Comparison of ENCODE assay signal across 8 cellular contexts in the genomic region with DNA sequence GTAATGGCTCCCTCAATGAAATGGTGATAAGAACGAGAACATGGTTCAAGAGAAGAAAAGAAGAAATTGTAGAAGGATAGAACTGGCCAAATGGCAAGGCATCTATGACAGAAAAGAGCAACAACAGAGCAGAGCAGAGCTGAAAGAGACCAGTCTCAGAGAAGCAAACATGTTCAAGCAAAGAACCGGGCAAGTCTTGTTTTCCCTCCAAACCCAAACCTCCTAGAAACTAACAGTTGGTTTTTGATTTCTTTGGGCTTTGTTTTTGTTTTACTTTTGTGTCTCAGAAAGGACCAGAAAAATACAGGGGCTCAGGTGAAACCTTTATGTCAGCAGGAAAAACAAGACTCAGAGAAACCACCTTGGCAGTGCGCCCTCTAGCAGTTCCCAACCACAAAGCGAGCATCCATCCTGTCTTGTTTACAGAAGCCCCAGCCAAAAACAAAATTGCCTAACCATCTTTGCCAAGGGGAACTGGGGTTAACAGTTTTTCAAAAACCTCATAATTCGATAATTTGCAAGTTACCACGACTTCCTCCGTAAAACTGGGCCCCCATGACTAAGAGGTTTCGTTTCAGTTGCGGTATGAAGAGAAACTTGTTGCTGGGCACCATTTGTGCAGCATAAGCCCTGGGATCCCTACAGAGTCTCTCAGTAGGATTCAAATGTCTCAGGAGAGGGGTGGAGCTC.
A peak's percentile ranks its signal among the peaks of the same experiment; 100 is the strongest.
DNase-seq lines count a peak whose midpoint lies in the region; ATAC-seq and TF ChIP-seq lines count a peak whose summit lies in the region.

No MANE protein-coding gene starts in this region.

- peak in 1 of 3 donors; percentile 36 for DNase-seq in CD4-positive, CD25-positive, alpha-beta regulatory T cell
- peak; percentile 51 for DNase-seq in GM19240 (ENCODE audit: insufficient read length, low spot score)
- no peak for DNase-seq in NAMALWA (ENCODE audit: low spot score)
- DNase-seq in T1000 (lab: John Stamatoyannopoulos, UW), result no peak
- no peak for DNase-seq in hippocampal formation (lab: John Stamatoyannopoulos, UW)
- no peak for DNase-seq in tibial nerve (ENCODE audit: low spot score in 2 of 2)

- H3K27me3 ChIP-seq in CD4-positive, CD25-positive, alpha-beta regulatory T cell (ENCODE audit: control insufficient read depth, insufficient read depth, low read length), result no peaks in the 10 kb centered on the region
- H3K27me3 ChIP-seq in OCI-LY3 (ENCODE audit: low read depth, low read length) (peaks cover 93% of the 10 kb centered on the region), tibial nerve (no peaks in the 10 kb centered on the region)

- H3K9me3 ChIP-seq in CD4-positive, CD25-positive, alpha-beta regulatory T cell (ENCODE audit: control insufficient read depth in 2 of 2, low read length in 2 of 2), result no peaks in the 10 kb centered on the region
- H3K9me3 ChIP-seq in OCI-LY3 (ENCODE audit: insufficient read depth, low read length) (no peaks in the 10 kb centered on the region), tibial nerve (no peaks in the 10 kb centered on the region)

- H3K9ac ChIP-seq in OCI-LY3 (ENCODE audit: low read length), result no peak overlapping the region

- peak overlapping the region; percentile 21 for H3K4me3 ChIP-seq in CD4-positive, CD25-positive, alpha-beta regulatory T cell (ENCODE audit: low read depth, low read length)
- H3K4me3 ChIP-seq in OCI-LY3 (ENCODE audit: low read length) (peak overlapping the region; percentile 34), tibial nerve (peak overlapping the region in 1 of 4 donors; percentile 0)

- H3K9me3 Mint-ChIP-seq in CD4-positive, CD25-positive, alpha-beta regulatory T cell, result peaks cover under 1 to 7% (median 1%) of the 10 kb centered on the region in 7 donors

- H3K27me3 Mint-ChIP-seq in CD4-positive, CD25-positive, alpha-beta regulatory T cell, result no peaks in the 10 kb centered on the region

- H3K36me3 ChIP-seq in CD4-positive, CD25-positive, alpha-beta regulatory T cell (ENCODE audit: control insufficient read depth, insufficient read depth, low read length), result no peaks in the 10 kb centered on the region
- H3K36me3 ChIP-seq in OCI-LY3 (replicated peaks; ENCODE audit: low read depth, low read length) (no peaks in the 10 kb centered on the region), tibial nerve (no peaks in the 10 kb centered on the region)

- peaks cover 0 to 12% (median 5%) of the 10 kb centered on the region in 4 donors for H3K4me1 Mint-ChIP-seq in CD4-positive, CD25-positive, alpha-beta regulatory T cell

- H4K20me1 ChIP-seq in OCI-LY3 (ENCODE audit: insufficient read depth, low read length), result peaks cover 51% of the 10 kb centered on the region

- 69 to 75% methylated on average over 9 of the region's 9 CpGs for WGBS in tibial nerve, 2 donors

- no peak for TF ChIP-seq CTCF in OCI-LY3 (IDR thresholded peaks at IDR 0.05; ENCODE audit: low read depth, low read length)
- no peak for TF ChIP-seq CTCF in tibial nerve (IDR thresholded peaks at IDR 0.05)

- no peaks in the 10 kb centered on the region for H3K36me3 Mint-ChIP-seq in CD4-positive, CD25-positive, alpha-beta regulatory T cell

- no peak overlapping the region for H3K27ac ChIP-seq in CD4-positive, CD25-positive, alpha-beta regulatory T cell (ENCODE audit: insufficient read depth, low read length, poor library complexity, severe bottlenecking)
- H3K27ac ChIP-seq in OCI-LY3 (ENCODE audit: low read length) (no peak overlapping the region), tibial nerve (no peak overlapping the region)

- peak overlapping the region in 3 of 4 donors; percentile 17 to 79 (median 31) for H3K4me3 Mint-ChIP-seq in CD4-positive, CD25-positive, alpha-beta regulatory T cell

- no peak for TF ChIP-seq EP300 in tibial nerve (IDR thresholded peaks at IDR 0.05)

- no peaks in the 10 kb centered on the region for H3K79me2 ChIP-seq in OCI-LY3 (ENCODE audit: low read length)

- TF ChIP-seq POLR2A in tibial nerve (IDR thresholded peaks at IDR 0.05), result no peak

- peak overlapping the region; percentile 75 for H3K4me2 ChIP-seq in OCI-LY3 (ENCODE audit: low read length)

- no peaks in the 10 kb centered on the region for H3K4me1 ChIP-seq in CD4-positive, CD25-positive, alpha-beta regulatory T cell (ENCODE audit: control insufficient read depth, insufficient read depth, low read length, poor library complexity, severe bottlenecking)
- H3K4me1 ChIP-seq in OCI-LY3 (ENCODE audit: low read length) (peaks cover 37% of the 10 kb centered on the region), tibial nerve (no peaks in the 10 kb centered on the region)

- peak overlapping the region in 1 of 3 donors; percentile 39 for H3K27ac Mint-ChIP-seq in CD4-positive, CD25-positive, alpha-beta regulatory T cell

- no peak for ATAC-seq in CD4-positive, CD25-positive, alpha-beta regulatory T cell (ENCODE audit: low read depth in 2 of 2)
- ATAC-seq in HG03025 (IDR thresholded peaks at IDR 0.05; ENCODE audit: low FRiP score, unreplicated experiment), result peak; percentile 88

- H2AFZ ChIP-seq in OCI-LY3 (ENCODE audit: low read depth, low read length), result no peak overlapping the region
